ENCODE assay signal across 10 cellular contexts in genomic region chr19:36574762-36575161, GRCh38. TPM values are rescaled to one million over a fixed set of nuclear protein-coding genes. Genes with fewer than 3 reads are reported as not detected.
DNase-seq lines count a peak whose midpoint lies in the region; ATAC-seq and TF ChIP-seq lines count a peak whose summit lies in the region.
"Had no signal": no experiment of that assay in that cellular context is flagged by ENCODE, and none has a peak within 500 bp of the region (broad histone marks: within the 10 kb centered on the region; RNA-seq: fewer than 3 reads in every experiment).

No MANE protein-coding gene starts in this region.

- H3K4me1 Mint-ChIP-seq in activated T-cell treated with anti-CD3 and anti-CD28 coated beads, Interleukin-2, amount 50 U/mL, for 24 hours (ENCODE audit: low read depth): peaks cover 32% of the 10 kb centered on the region
- H3K4me1 Mint-ChIP-seq in activated CD8-positive, alpha-beta T cell treated with anti-CD3 and anti-CD28 coated beads for 36 hours (ENCODE audit: low read depth): peaks cover 25% of the 10 kb centered on the region
- peaks cover 37% of the 10 kb centered on the region for H3K4me1 Mint-ChIP-seq in stimulated activated effector memory CD8-positive, alpha-beta T cell treated with anti-CD3 and anti-CD28 coated beads, Interleukin-12 subunit alpha, Interleukin-12 subunit beta, amount 100 ng/mL, for 72 hours

- peak overlapping the region; percentile 77 for H3K4me3 ChIP-seq in fibroblast of villous mesenchyme (ENCODE audit: low read depth, low read length)

- DNase-seq in activated T-cell treated with anti-CD3 and anti-CD28 coated beads, Interleukin-2, amount 50 U/mL, for 24 hours: no peak
- DNase-seq in activated T-cell treated with anti-CD3 and anti-CD28 coated beads for 4 hours (no peak), fibroblast of villous mesenchyme (ENCODE audit: low read depth) (no peak), omental fat pad (ENCODE audit: low spot score) (no peak)
- no peak for DNase-seq in activated CD8-positive, alpha-beta T cell treated with anti-CD3 and anti-CD28 coated beads for 36 hours
- no peak for DNase-seq in stimulated activated effector memory CD8-positive, alpha-beta T cell treated with anti-CD3 and anti-CD28 coated beads, Interleukin-12 subunit alpha, Interleukin-12 subunit beta, amount 100 ng/mL, for 72 hours (ENCODE audit: low spot score in 2 of 2)
- DNase-seq: NCI-H345 had no signal

- H3K36me3 Mint-ChIP-seq in activated T-cell treated with anti-CD3 and anti-CD28 coated beads, Interleukin-2, amount 50 U/mL, for 24 hours (ENCODE audit: low read depth): peaks cover 92% of the 10 kb centered on the region
- H3K36me3 Mint-ChIP-seq in activated CD8-positive, alpha-beta T cell treated with anti-CD3 and anti-CD28 coated beads for 36 hours (ENCODE audit: low read depth): peaks cover 73% of the 10 kb centered on the region
- H3K36me3 Mint-ChIP-seq in stimulated activated effector memory CD8-positive, alpha-beta T cell treated with anti-CD3 and anti-CD28 coated beads, Interleukin-12 subunit alpha, Interleukin-12 subunit beta, amount 100 ng/mL, for 72 hours: peaks cover 70% of the 10 kb centered on the region

- POLR2A ChIA-PET in activated CD8-positive, alpha-beta T cell treated with anti-CD3 and anti-CD28 coated beads for 36 hours (lab: Charles Lee): interaction anchor here (0.7 kb wide), 1 partner anchor 196 kb away, joined by 3 read pairs; no protein-coding TSS in a partner anchor

- peak overlapping the region; percentile 96 for H3K4me3 Mint-ChIP-seq in activated T-cell treated with anti-CD3 and anti-CD28 coated beads, Interleukin-2, amount 50 U/mL, for 24 hours
- H3K4me3 Mint-ChIP-seq in activated CD8-positive, alpha-beta T cell treated with anti-CD3 and anti-CD28 coated beads for 36 hours: peak overlapping the region; percentile 83
- H3K4me3 Mint-ChIP-seq in stimulated activated effector memory CD8-positive, alpha-beta T cell treated with anti-CD3 and anti-CD28 coated beads, Interleukin-12 subunit alpha, Interleukin-12 subunit beta, amount 100 ng/mL, for 72 hours: peak overlapping the region; percentile 97

- no peak for TF ChIP-seq CTCF in activated CD8-positive, alpha-beta T cell treated with anti-CD3 and anti-CD28 coated beads for 36 hours (IDR thresholded peaks at IDR 0.05)
- no peak for TF ChIP-seq CTCF in fibroblast of villous mesenchyme (IDR thresholded peaks at IDR 0.05; ENCODE audit: insufficient read depth, low read depth, low read length)
- TF ChIP-seq CTCF in omental fat pad (IDR thresholded peaks at IDR 0.05): no peak

- H3K27me3 Mint-ChIP-seq in activated T-cell treated with anti-CD3 and anti-CD28 coated beads, Interleukin-2, amount 50 U/mL, for 24 hours: no peaks in the 10 kb centered on the region
- H3K27me3 Mint-ChIP-seq in activated CD8-positive, alpha-beta T cell treated with anti-CD3 and anti-CD28 coated beads for 36 hours: no peaks in the 10 kb centered on the region
- H3K27me3 Mint-ChIP-seq: dendritic cell treated with granulocyte-macrophage colony-stimulating factor and Interleukin-4, amounts not matched to agents 40 ng/mL and 50 ng/mL, for 4 days had no signal

- no peak for ATAC-seq in activated CD8-positive, alpha-beta T cell treated with anti-CD3 and anti-CD28 coated beads for 36 hours
- ATAC-seq in stimulated activated effector memory CD8-positive, alpha-beta T cell treated with anti-CD3 and anti-CD28 coated beads, Interleukin-12 subunit alpha, Interleukin-12 subunit beta, amount 100 ng/mL, for 72 hours: no peak
- no peak for ATAC-seq in omental fat pad (ENCODE audit: low FRiP score)
- no peak for ATAC-seq in GM18861 (IDR thresholded peaks at IDR 0.05; ENCODE audit: unreplicated experiment)
- no peak for ATAC-seq in GM18517 (IDR thresholded peaks at IDR 0.05; ENCODE audit: unreplicated experiment)

- CTCF ChIA-PET in activated CD8-positive, alpha-beta T cell treated with anti-CD3 and anti-CD28 coated beads for 36 hours (lab: Charles Lee): no interaction called here

- peaks cover 39% of the 10 kb centered on the region for H3K9me3 Mint-ChIP-seq in activated T-cell treated with anti-CD3 and anti-CD28 coated beads, Interleukin-2, amount 50 U/mL, for 24 hours
- no peaks in the 10 kb centered on the region for H3K9me3 Mint-ChIP-seq in activated CD8-positive, alpha-beta T cell treated with anti-CD3 and anti-CD28 coated beads for 36 hours
- peaks cover 2% of the 10 kb centered on the region for H3K9me3 Mint-ChIP-seq in stimulated activated effector memory CD8-positive, alpha-beta T cell treated with anti-CD3 and anti-CD28 coated beads, Interleukin-12 subunit alpha, Interleukin-12 subunit beta, amount 100 ng/mL, for 72 hours

- peak overlapping the region; percentile 94 for H3K27ac Mint-ChIP-seq in activated T-cell treated with anti-CD3 and anti-CD28 coated beads, Interleukin-2, amount 50 U/mL, for 24 hours
- H3K27ac Mint-ChIP-seq in activated CD8-positive, alpha-beta T cell treated with anti-CD3 and anti-CD28 coated beads for 36 hours: peak overlapping the region; percentile 95
- H3K27ac Mint-ChIP-seq in stimulated activated effector memory CD8-positive, alpha-beta T cell treated with anti-CD3 and anti-CD28 coated beads, Interleukin-12 subunit alpha, Interleukin-12 subunit beta, amount 100 ng/mL, for 72 hours: no peak overlapping the region

- intact Hi-C loops in activated CD8-positive, alpha-beta T cell treated with anti-CD3 and anti-CD28 coated beads for 36 hours (cut with micrococcal nuclease): no loop called here

RNA-seq across cellular contexts. Expression of gene ZNF529, which starts 1.7 kb away (rescaled TPM):
- 10 to 100 TPM; 18.5 to 19.2 TPM for total RNA-seq in activated CD8-positive, alpha-beta T cell treated with anti-CD3 and anti-CD28 coated beads for 36 hours
- 7.7 and 14.2 TPM in 2 replicates for total RNA-seq in fibroblast of villous mesenchyme
- 10 to 100 TPM in 2 of 4 donors, 1 to 10 TPM in 2; 9.8 to 17.1 (median 11.9) TPM for total RNA-seq in omental fat pad

RNA-seq across cellular contexts. Expression of gene ZNF382, which starts 30.4 kb away (rescaled TPM):
- 10 to 100 TPM; 10.1 to 10.8 TPM for total RNA-seq in activated CD8-positive, alpha-beta T cell treated with anti-CD3 and anti-CD28 coated beads for 36 hours
- total RNA-seq in fibroblast of villous mesenchyme (5.2 and 10.4 TPM in 2 replicates), omental fat pad (1 to 10 TPM in 3 of 4 donors, under 1 TPM in 1; 0.79 to 5.0 (median 4.3) TPM)

RNA-seq across cellular contexts. Expression of gene ZNF260, which starts 46.7 kb away (rescaled TPM):
- total RNA-seq in activated CD8-positive, alpha-beta T cell treated with anti-CD3 and anti-CD28 coated beads for 36 hours: 1 to 10 TPM; 3.7 to 6.4 TPM
- total RNA-seq in fibroblast of villous mesenchyme (11.3 and 21.6 TPM in 2 replicates), omental fat pad (10 to 100 TPM in 2 of 4 donors, 1 to 10 TPM in 2; 5.3 to 31.5 (median 9.1) TPM)
